ENCODE assay signal across 13 cellular contexts in genomic region chr5:151682240-151682639, GRCh38. TPM values are rescaled to one million over a fixed set of nuclear protein-coding genes. Genes with fewer than 3 reads are reported as not detected.
A peak's percentile ranks its signal among the peaks of the same experiment; 100 is the strongest.
DNase-seq lines count a peak whose midpoint lies in the region; ATAC-seq and TF ChIP-seq lines count a peak whose summit lies in the region.
"Had no signal": no experiment of that assay in that cellular context is flagged by ENCODE, and none has a peak within 500 bp of the region (broad histone marks: within the 10 kb centered on the region; RNA-seq: fewer than 3 reads in every experiment).

No MANE protein-coding gene starts in this region.

- no peaks in the 10 kb centered on the region for H3K9me3 ChIP-seq in tibial nerve
- H3K9me3 ChIP-seq: body of pancreas had no signal

- no peaks in the 10 kb centered on the region for H3K9me3 Mint-ChIP-seq in mesothelial cell of epicardium

- no peaks in the 10 kb centered on the region for H3K36me3 ChIP-seq in tibial nerve

- WGBS in tibial nerve, 2 donors = 26 to 34% methylated on average over 6 of the region's 6 CpGs

- H3K4me3 ChIP-seq in choroid plexus epithelial cell (ENCODE audit: low read depth, low read length) = peak overlapping the region; percentile 14
- no peak overlapping the region for H3K4me3 ChIP-seq in tibial nerve
- H3K4me3 ChIP-seq: body of pancreas had no signal

- TF ChIP-seq CTCF in choroid plexus epithelial cell (conservative IDR thresholded peaks at IDR 0.05; ENCODE audit: low read depth, low read length) (peak; percentile 37), mesothelial cell of epicardium (IDR thresholded peaks at IDR 0.05; ENCODE audit: unreplicated experiment) (no peak), tibial nerve (IDR thresholded peaks at IDR 0.05) (no peak)

- H3K27me3 Mint-ChIP-seq in mesothelial cell of epicardium (ENCODE audit: low read depth) = no peaks in the 10 kb centered on the region

- DNase-seq in LHCN-M2 (ENCODE audit: low read depth) (peak; percentile 73), choroid plexus epithelial cell (ENCODE audit: low read depth) (peak; percentile 43), mesothelial cell of epicardium (ENCODE audit: low spot score in 2 of 2, unreplicated experiment in 2 of 2) (no peak), tibial nerve (ENCODE audit: low spot score in 2 of 2) (no peak), SKM-1 treated with dmso at 0.1 percent for 144 hours (lab: John Stamatoyannopoulos, UW; ENCODE audit: unreplicated experiment) (no peak)
- DNase-seq: body of pancreas, MM.1S, NCI-H345, retina, SHP77 treated with DMSO at 0.1 percent for 48 hours had no signal

- H3K4me1 Mint-ChIP-seq in mesothelial cell of epicardium = peaks cover 73% of the 10 kb centered on the region

- peaks cover 4 to 80% (median 66%) of the 10 kb centered on the region in 4 donors for H3K4me1 ChIP-seq in tibial nerve
- H3K4me1 ChIP-seq: body of pancreas had no signal

- peak overlapping the region; percentile 65 to 95 (median 90) for H3K27ac ChIP-seq in tibial nerve
- H3K27ac ChIP-seq: body of pancreas had no signal

- peak overlapping the region; percentile 98 for H3K27ac Mint-ChIP-seq in mesothelial cell of epicardium

- no peaks in the 10 kb centered on the region for H3K27me3 ChIP-seq in tibial nerve
- H3K27me3 ChIP-seq: body of pancreas had no signal

- peak overlapping the region; percentile 22 for H3K4me3 Mint-ChIP-seq in mesothelial cell of epicardium

- TF ChIP-seq POLR2A in tibial nerve (IDR thresholded peaks at IDR 0.05) = no peak

- no peak for TF ChIP-seq EP300 in tibial nerve (IDR thresholded peaks at IDR 0.05)

- peaks cover 5% of the 10 kb centered on the region for H3K36me3 Mint-ChIP-seq in mesothelial cell of epicardium

- ATAC-seq in HG03469 (IDR thresholded peaks at IDR 0.05; ENCODE audit: unreplicated experiment) = no peak
- no peak for ATAC-seq in GM19324 (IDR thresholded peaks at IDR 0.05; ENCODE audit: low FRiP score, unreplicated experiment)
- ATAC-seq: activated CD4-positive, CD25-positive, alpha-beta regulatory T cell treated with anti-CD3 and anti-CD28 coated beads, Interleukin-2, amount 50 U/mL, for 24 hours; body of pancreas had no signal

RNA-seq across cellular contexts. Expression of gene SPARC, which starts 4.5 kb away (rescaled TPM):
- 797 and 1,163 TPM in 2 replicates for total RNA-seq in LHCN-M2 (2014; rRNA removed)
- 2,613 TPM for polyA plus RNA-seq in LHCN-M2 (2012)
- 2,843 to 2,896 TPM (median 2,890 TPM) in 3 replicates for total RNA-seq in mesothelial cell of epicardium
- 1,000 to 10,000 TPM in 3 of 4 donors, 100 to 1,000 TPM in 1; 918 to 2,129 (median 1,501) TPM for total RNA-seq in tibial nerve

Comparison
In these comparisons a context has a peak if more than half of its experiments do, and no peak if none do; other contexts are left out.
1. DNase-seq: peak in LHCN-M2 (single experiment) and choroid plexus epithelial cell (single experiment); none in mesothelial cell of epicardium (0 of 2), tibial nerve (0 of 2) and SKM-1 treated with dmso at 0.1 percent for 144 hours (single experiment).